In the genomic region with DNA sequence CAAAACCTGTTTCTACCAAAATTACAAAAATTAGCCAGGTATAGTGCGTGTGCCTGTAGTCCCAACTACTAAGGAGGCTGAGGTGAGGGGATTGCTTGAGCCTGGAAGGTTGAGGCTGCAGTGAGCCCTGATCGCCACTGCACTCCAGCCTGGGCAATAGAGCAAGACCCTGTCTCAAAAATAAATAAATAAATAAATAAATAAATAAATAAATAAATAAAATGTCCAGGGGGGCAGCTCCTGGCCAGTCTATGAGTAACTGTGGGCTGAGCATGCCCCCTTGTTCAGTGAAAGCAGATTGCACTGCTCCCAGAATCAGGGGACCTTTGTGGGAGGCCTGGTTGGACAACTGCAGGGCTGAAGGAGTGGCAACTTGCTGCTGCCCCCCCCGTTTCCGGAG, we compare ENCODE assay signal across 23 cellular contexts.
DNase-seq lines count a peak whose midpoint lies in the region; ATAC-seq, FAIRE-seq and TF ChIP-seq lines count a peak whose summit lies in the region.
"Had no signal": no experiment of that assay in that cellular context is flagged by ENCODE, and none has a peak within 500 bp of the region (broad histone marks: within the 10 kb centered on the region; RNA-seq: fewer than 3 reads in every experiment).

No MANE protein-coding gene starts in this region.

- H3K27ac ChIP-seq in A549: no peak overlapping the region
- no peak overlapping the region for H3K27ac ChIP-seq in HEK293 (ENCODE audit: extremely low read depth, low read depth, low read length)
- peak overlapping the region; percentile 56 to 84 (median 74) for H3K27ac ChIP-seq in esophagus squamous epithelium
- no peak overlapping the region for H3K27ac ChIP-seq in neuronal stem cell (replicated peaks; ENCODE audit: low read length)
- H3K27ac ChIP-seq in PC-3 (ENCODE audit: low read length): no peak overlapping the region
- H3K27ac ChIP-seq: BLaER1 treated with 17β-estradiol and CSF1 and Interleukin-3, amounts not matched to agents 10 nM and 100 nM; C4-2B had no signal

- no peak overlapping the region for H2BK12ac ChIP-seq in neuronal stem cell (ENCODE audit: low read length)

- peaks cover 3% of the 10 kb centered on the region for H3K27me3 Mint-ChIP-seq in activated T-helper 17 cell treated with anti-CD3 and anti-CD28 coated beads, Interleukin-2, amount 50 U/mL, for 72 hours

- H3K18ac ChIP-seq in neuronal stem cell (ENCODE audit: low read length): no peak overlapping the region

- H3F3A ChIP-seq in PC-3 (ENCODE audit: low read length, unreplicated experiment): no peaks in the 10 kb centered on the region

- no peak overlapping the region for H3K4ac ChIP-seq in neuronal stem cell (ENCODE audit: low read length)

- TF ChIP-seq CTCF in A549 (IDR thresholded peaks at IDR 0.05) (no peak), HEK293 (tag by site-specific recombination; IDR thresholded peaks at IDR 0.05) (no peak), esophagus squamous epithelium (IDR thresholded peaks at IDR 0.05) (no peak), PC-3 (conservative IDR thresholded peaks at IDR 0.05; ENCODE audit: low read depth, low read length) (no peak)

- H3K9ac ChIP-seq in neuronal stem cell (ENCODE audit: low read depth, low read length, poor library complexity) (peak overlapping the region; percentile 1), PC-3 (ENCODE audit: low read length) (no peak overlapping the region)
- H3K9ac ChIP-seq: BLaER1 treated with 17β-estradiol and CSF1 and Interleukin-3, amounts not matched to agents 10 nM and 100 nM had no signal

- no peak overlapping the region for H3K4me2 ChIP-seq in A549
- H3K4me2 ChIP-seq in neuronal stem cell (ENCODE audit: insufficient read depth, low read length, poor library complexity, severe bottlenecking): no peak overlapping the region
- no peak overlapping the region for H3K4me2 ChIP-seq in PC-3 (ENCODE audit: low read length)
- H3K4me2 ChIP-seq: BLaER1 treated with 17β-estradiol and CSF1 and Interleukin-3, amounts not matched to agents 10 nM and 100 nM had no signal

- H3K27ac Mint-ChIP-seq in activated T-helper 17 cell treated with anti-CD3 and anti-CD28 coated beads, Interleukin-2, amount 50 U/mL, for 72 hours: no peak overlapping the region
- H3K27ac Mint-ChIP-seq: B cell; CD4-positive, alpha-beta T cell; CD8-positive, alpha-beta T cell had no signal

- no peak overlapping the region for H2AFZ ChIP-seq in neuronal stem cell (ENCODE audit: low read length)
- no peak overlapping the region for H2AFZ ChIP-seq in PC-3 (ENCODE audit: low read length)

- 85% methylated on average over 4 of the region's 4 CpGs for WGBS in A549 (ENCODE audit: missing lambda C conversion rate)
- WGBS in esophagus squamous epithelium, 2 donors: 80 to 82% methylated on average over 4 of the region's 4 CpGs
- no CpG with 5 or more reads among the region's 4 CpGs for WGBS in neuronal stem cell (ENCODE audit: extremely low coverage in 2 of 2, insufficient read length in 2 of 2, insufficient replicate concordance in 1 of 2), 2 donors

- POLR2A ChIA-PET in A549 (lab: Yijun Ruan, JAX): no interaction called here
- POLR2A ChIA-PET in HEK293 (lab: Yijun Ruan, JAX): no interaction called here
- POLR2A ChIA-PET in PC-3 (lab: Charles Lee; ENCODE audit: unreplicated experiment): no interaction called here

- H3K14ac ChIP-seq in neuronal stem cell (ENCODE audit: low read length): no peak overlapping the region

- H3K36me3 ChIP-seq in HEK293 (ENCODE audit: control insufficient read depth in 2 of 2, insufficient read depth in 1 of 2, low read length in 2 of 2) (no peaks in the 10 kb centered on the region), esophagus squamous epithelium (no peaks in the 10 kb centered on the region), neuronal stem cell (replicated peaks in 1 of 2; ENCODE audit: control insufficient read depth in 2 of 2, insufficient read depth in 2 of 2, low read length in 2 of 2) (no peaks in the 10 kb centered on the region), PC-3 (ENCODE audit: low read depth, low read length) (no peaks in the 10 kb centered on the region)
- H3K36me3 ChIP-seq: BLaER1 treated with 17β-estradiol and CSF1 and Interleukin-3, amounts not matched to agents 10 nM and 100 nM had no signal

- H3K9me3 ChIP-seq in A549 (no peaks in the 10 kb centered on the region), HEK293 (ENCODE audit: control insufficient read depth, insufficient read depth, low read depth, low read length) (no peaks in the 10 kb centered on the region), esophagus squamous epithelium (no peaks in the 10 kb centered on the region), neuronal stem cell (replicated peaks in 1 of 2; ENCODE audit: control insufficient read depth in 2 of 2, insufficient read depth in 1 of 2, low read depth in 1 of 2, low read length in 2 of 2) (no peaks in the 10 kb centered on the region), PC-3 (ENCODE audit: low read length) (no peaks in the 10 kb centered on the region)
- H3K9me3 ChIP-seq: Caco-2 had no signal

- H3K9me2 ChIP-seq in PC-3 (replicated peaks; ENCODE audit: low read length): no peaks in the 10 kb centered on the region

- DNase-seq in A549 (ENCODE audit: low read depth in 1 of 2, low spot score in 1 of 2): no peak
- DNase-seq in esophagus squamous epithelium (lab: John Stamatoyannopoulos, UW): no peak
- DNase-seq in neuronal stem cell (ENCODE audit: low spot score): no peak
- no peak for DNase-seq in PC-3
- DNase-seq: 8988T; AML-193; Caco-2; Calu3; CD4-positive, alpha-beta T cell; CD8-positive, alpha-beta T cell; DMS79 treated with DMSO at 0.1 percent for 48 hours; GF-D8 had no signal

- H3K4me1 Mint-ChIP-seq in activated T-helper 17 cell treated with anti-CD3 and anti-CD28 coated beads, Interleukin-2, amount 50 U/mL, for 72 hours: no peaks in the 10 kb centered on the region
- H3K4me1 Mint-ChIP-seq: B cell had no signal

- H3K23ac ChIP-seq in neuronal stem cell (ENCODE audit: low read depth, low read length, poor library complexity): no peak overlapping the region

- H3K4me1 ChIP-seq in A549: peaks cover 14% of the 10 kb centered on the region
- H3K4me1 ChIP-seq in HEK293 (ENCODE audit: control insufficient read depth, insufficient read depth, low read length): no peaks in the 10 kb centered on the region
- H3K4me1 ChIP-seq in esophagus squamous epithelium: peaks cover 0 to 61% (median 28%) of the 10 kb centered on the region in 3 donors
- no peaks in the 10 kb centered on the region for H3K4me1 ChIP-seq in neuronal stem cell (ENCODE audit: control insufficient read depth in 2 of 2, insufficient read depth in 1 of 2, low read depth in 1 of 2, low read length in 2 of 2)
- H3K4me1 ChIP-seq in PC-3 (ENCODE audit: insufficient read depth, low read length): no peaks in the 10 kb centered on the region
- H3K4me1 ChIP-seq: BLaER1 treated with 17β-estradiol and CSF1 and Interleukin-3, amounts not matched to agents 10 nM and 100 nM had no signal

- H3K4me3 Mint-ChIP-seq in activated T-helper 17 cell treated with anti-CD3 and anti-CD28 coated beads, Interleukin-2, amount 50 U/mL, for 72 hours: no peak overlapping the region
- H3K4me3 Mint-ChIP-seq: B cell; CD4-positive, alpha-beta T cell; CD8-positive, alpha-beta T cell had no signal

- no peak overlapping the region for H2AK5ac ChIP-seq in neuronal stem cell (ENCODE audit: low read depth, low read length)

- H2BK15ac ChIP-seq in neuronal stem cell (ENCODE audit: low read length): no peak overlapping the region

- BruUV-seq in PC-3 (replicated peaks; lab: Mats Ljungman, UMichigan): no TSS peak

- H3K27me3 ChIP-seq in esophagus squamous epithelium (no peaks in the 10 kb centered on the region), neuronal stem cell (ENCODE audit: control insufficient read depth in 3 of 3, insufficient read depth in 3 of 3, low read depth in 1 of 3, low read length in 3 of 3) (peaks cover 0 to 3% (median 0%) of the 10 kb centered on the region in 3 experiments), PC-3 (ENCODE audit: low read length) (no peaks in the 10 kb centered on the region)
- H3K27me3 ChIP-seq: BLaER1 treated with 17β-estradiol and CSF1 and Interleukin-3, amounts not matched to agents 10 nM and 100 nM had no signal

- H3K79me1 ChIP-seq in neuronal stem cell (ENCODE audit: low read depth, low read length): no peaks in the 10 kb centered on the region

- intact Hi-C loops in esophagus squamous epithelium (cut with DNase I): no loop called here
- intact Hi-C loops in PC-3 (cut with micrococcal nuclease): no loop called here

- ATAC-seq in A549 (no peak), PC-3 (no peak), GM21381 (IDR thresholded peaks at IDR 0.05; ENCODE audit: unreplicated experiment) (no peak)
- ATAC-seq in activated T-helper 17 cell treated with anti-CD3 and anti-CD28 coated beads, Interleukin-2, amount 50 U/mL, for 72 hours (replicated peaks): no peak
- ATAC-seq: CD8-positive, alpha-beta T cell had no signal

- no peaks in the 10 kb centered on the region for H3K36me3 Mint-ChIP-seq in activated T-helper 17 cell treated with anti-CD3 and anti-CD28 coated beads, Interleukin-2, amount 50 U/mL, for 72 hours (ENCODE audit: low read depth)
- H3K36me3 Mint-ChIP-seq: CD8-positive, alpha-beta T cell had no signal

- no peak overlapping the region for H2BK5ac ChIP-seq in neuronal stem cell (ENCODE audit: low read length)

- no peak overlapping the region for H4K91ac ChIP-seq in neuronal stem cell (ENCODE audit: low read depth, low read length, poor library complexity)

- TF ChIP-seq RAD21 in A549 (conservative IDR thresholded peaks at IDR 0.05 in 1 of 2, IDR thresholded peaks at IDR 0.05 in 1 of 2): no peak

- no peak overlapping the region for H3K4me3 ChIP-seq in A549
- H3K4me3 ChIP-seq in HEK293 (ENCODE audit: low read depth, low read length): no peak overlapping the region
- H3K4me3 ChIP-seq in esophagus squamous epithelium: no peak overlapping the region
- H3K4me3 ChIP-seq in neuronal stem cell (ENCODE audit: low read length in 2 of 2): no peak overlapping the region
- no peak overlapping the region for H3K4me3 ChIP-seq in PC-3 (ENCODE audit: low read length)
- H3K4me3 ChIP-seq: BLaER1 treated with 17β-estradiol and CSF1 and Interleukin-3, amounts not matched to agents 10 nM and 100 nM had no signal

- no peak overlapping the region for H2BK120ac ChIP-seq in neuronal stem cell (ENCODE audit: low read depth, low read length)

- TF ChIP-seq EP300 in A549 (IDR thresholded peaks at IDR 0.05): no peak

- CTCF ChIA-PET in A549 (lab: Yijun Ruan, JAX): interaction anchor here (0.6 to 1.8 kb wide), 2 partner anchors 80 to 81 kb away, joined by 5 to 6 read pairs; no protein-coding TSS in a partner anchor
- CTCF ChIA-PET in HEK293 (lab: Yijun Ruan, JAX): interaction anchor here (0.5 to 1.4 kb wide), 3 partner anchors 16 to 528 kb away, joined by 3 read pairs; no protein-coding TSS in a partner anchor
- CTCF ChIA-PET in PC-3 (lab: Charles Lee): no interaction called here

- no peak overlapping the region for H4K8ac ChIP-seq in neuronal stem cell (ENCODE audit: low read depth, low read length)

- H3K9me3 Mint-ChIP-seq in activated T-helper 17 cell treated with anti-CD3 and anti-CD28 coated beads, Interleukin-2, amount 50 U/mL, for 72 hours: peaks cover 3% of the 10 kb centered on the region
- H3K9me3 Mint-ChIP-seq: CD4-positive, alpha-beta T cell had no signal

- TF ChIP-seq POLR2A in A549 (IDR thresholded peaks at IDR 0.05; ENCODE audit: low read length): no peak
- no peak for TF ChIP-seq POLR2A in esophagus squamous epithelium (IDR thresholded peaks at IDR 0.05)

- H3K79me2 ChIP-seq in PC-3 (ENCODE audit: low read length): no peaks in the 10 kb centered on the region

- no peaks in the 10 kb centered on the region for H4K20me1 ChIP-seq in PC-3 (ENCODE audit: low read length)
- H4K20me1 ChIP-seq: BLaER1 treated with 17β-estradiol and CSF1 and Interleukin-3, amounts not matched to agents 10 nM and 100 nM had no signal

- FAIRE-seq in A549 (lab: Jason Lieb, UNC): no peak
- FAIRE-seq: A204.1, D721Med, G401.6, GM12891, GM19239 had no signal

Comparison
In these comparisons a context has a peak if more than half of its experiments do, and no peak if none do; other contexts are left out.
1. H3K27ac ChIP-seq: peak in esophagus squamous epithelium (4 of 4); none in A549 (0 of 2), HEK293 (single experiment), neuronal stem cell (single experiment) and PC-3 (single experiment).